In genomic region chr7:78642751-78643150, GRCh38 we compare ENCODE assay signal across 33 cellular contexts.
"Had no signal": no experiment of that assay in that cellular context is flagged by ENCODE, and none has a peak within 500 bp of the region (broad histone marks: within the 10 kb centered on the region; RNA-seq: fewer than 3 reads in every experiment).

No MANE protein-coding gene starts in this region.

- H3K4me1 Mint-ChIP-seq: activated B cell treated with CpG ODN at 0.5 μM for 24 hours; activated CD4-positive, alpha-beta T cell treated with anti-CD3 and anti-CD28 coated beads, Interleukin-2, amount 10 ng/mL, durations not matched to agents 24 days and 14 days; activated naive CD4-positive, alpha-beta T cell treated with anti-CD3 and anti-CD28 coated beads, Interleukin-2, amount 50 U/mL, for 24 hours; activated naive CD8-positive, alpha-beta T cell treated with anti-CD3 and anti-CD28 coated beads for 36 hours; activated T-helper 17 cell treated with anti-CD3 and anti-CD28 coated beads, Interleukin-2, amount 50 U/mL, for 72 hours had no signal

- DNase-seq: activated B cell treated with CpG ODN at 0.5 μM for 24 hours; activated CD4-positive, alpha-beta memory T cell treated with anti-CD3 and anti-CD28 coated beads for 36 hours; activated CD4-positive, alpha-beta T cell treated with anti-CD3 and anti-CD28 coated beads for 4 hours; activated CD4-positive, alpha-beta T cell treated with anti-CD3 and anti-CD28 coated beads, Interleukin-2, amount 10 ng/mL, durations not matched to agents 24 days and 14 days; activated CD4-positive, alpha-beta T cell treated with anti-CD3 and anti-CD28 coated beads, Interleukin-2, amount 50 U/mL, for 1 hour; activated CD4-positive, alpha-beta T cell treated with anti-CD3 and anti-CD28 coated beads, Interleukin-2, amount 50 U/mL, for 4 hours; activated CD4-positive, CD25-positive, alpha-beta regulatory T cell treated with anti-CD3 and anti-CD28 coated beads, Interleukin-2, amount 50 U/mL, for 72 hours; activated CD8-positive, alpha-beta memory T cell treated with anti-CD3 and anti-CD28 coated beads, Interleukin-2, amount 50 U/mL, for 4 hours; activated CD8-positive, alpha-beta T cell treated with anti-CD3 and anti-CD28 coated beads for 36 hours; activated effector memory CD4-positive, alpha-beta T cell treated with anti-CD3 and anti-CD28 coated beads, Interleukin-2, amount 50 U/mL, for 16 hours; activated gamma-delta T cell treated with Interleukin-2 at 50 U/mL for 16 hours; activated naive CD4-positive, alpha-beta T cell; activated naive CD4-positive, alpha-beta T cell treated with anti-CD3 and anti-CD28 coated beads for 36 hours; activated naive CD8-positive, alpha-beta T cell treated with anti-CD3 and anti-CD28 coated beads for 36 hours; activated T-cell treated with anti-CD3 and anti-CD28 coated beads for 4 hours; activated T-cell treated with anti-CD3 and anti-CD28 coated beads, Interleukin-2, amount 50 U/mL, for 1 hour; activated T-cell treated with anti-CD3 and anti-CD28 coated beads, Interleukin-2, amount 50 U/mL, for 4 hours; activated T-cell treated with anti-CD3 and anti-CD28 coated beads, Interleukin-2, amount 50 U/mL, for 72 hours; adrenal gland; amniotic stem cell; aorta; body of pancreas; brain microvascular endothelial cell; central memory CD4-positive, alpha-beta T cell; T-helper 2 cell; T-helper 9 cell had no signal

- H3K36me3 ChIP-seq: adrenal gland, brain microvascular endothelial cell, breast epithelium had no signal

- H3K9me3 Mint-ChIP-seq: activated CD4-positive, alpha-beta memory T cell treated with anti-CD3 and anti-CD28 coated beads for 36 hours; activated CD4-positive, alpha-beta T cell treated with anti-CD3 and anti-CD28 coated beads, Interleukin-2, amount 10 ng/mL, durations not matched to agents 24 days and 14 days; activated naive CD8-positive, alpha-beta T cell treated with anti-CD3 and anti-CD28 coated beads for 36 hours; activated T-helper 1 cell treated with anti-CD3 and anti-CD28 coated beads, Interleukin-12 subunit alpha, Interleukin-12 subunit beta, Interleukin-2, Interleukin-4 antibody, amounts not matched to agents 30 ng/mL and 10 ng/mL and 1 ng/mL, durations not matched to agents 14 hours and 24 hours and 36 hours; T-helper 2 cell treated with Interferon-gamma antibody and Interleukin-4, amounts not matched to agents 5 μg/mL and 100 μg/mL, for 36 hours had no signal

- ATAC-seq: activated CD8-positive, alpha-beta T cell treated with anti-CD3 and anti-CD28 coated beads for 36 hours; activated T-cell treated with anti-CD3 and anti-CD28 coated beads, Interleukin-2, amount 50 U/mL, for 4 hours; activated T-cell treated with anti-CD3 and anti-CD28 coated beads, Interleukin-2, amount 50 U/mL, for 72 hours; activated T-helper 17 cell treated with anti-CD3 and anti-CD28 coated beads, Interleukin-2, amount 50 U/mL, for 72 hours; body of pancreas had no signal

- H3K27me3 Mint-ChIP-seq: activated B cell treated with CpG ODN at 0.5 μM for 24 hours; activated CD4-positive, alpha-beta memory T cell treated with anti-CD3 and anti-CD28 coated beads for 36 hours; activated CD4-positive, alpha-beta T cell treated with anti-CD3 and anti-CD28 coated beads, Interleukin-2, amount 10 ng/mL, durations not matched to agents 24 days and 14 days; activated CD8-positive, alpha-beta T cell treated with anti-CD3 and anti-CD28 coated beads for 36 hours; activated naive CD4-positive, alpha-beta T cell treated with anti-CD3 and anti-CD28 coated beads, Interleukin-2, amount 50 U/mL, for 24 hours; activated naive CD8-positive, alpha-beta T cell treated with anti-CD3 and anti-CD28 coated beads for 36 hours; activated T-helper 17 cell treated with anti-CD3 and anti-CD28 coated beads, Interleukin-2, amount 50 U/mL, for 72 hours had no signal

- H3K9me3 ChIP-seq: adrenal gland, body of pancreas, breast epithelium had no signal

- H3K36me3 Mint-ChIP-seq: activated CD4-positive, alpha-beta memory T cell treated with anti-CD3 and anti-CD28 coated beads for 36 hours; activated naive CD4-positive, alpha-beta T cell treated with anti-CD3 and anti-CD28 coated beads, Interleukin-2, amount 50 U/mL, for 24 hours; activated naive CD8-positive, alpha-beta T cell treated with anti-CD3 and anti-CD28 coated beads for 36 hours had no signal

- H3K4me3 ChIP-seq: adrenal gland, body of pancreas, breast epithelium had no signal

- H3K27ac Mint-ChIP-seq: activated B cell treated with CpG ODN at 0.5 μM for 24 hours; activated CD4-positive, alpha-beta memory T cell treated with anti-CD3 and anti-CD28 coated beads for 36 hours; activated CD4-positive, alpha-beta T cell treated with anti-CD3 and anti-CD28 coated beads, Interleukin-2, amount 10 ng/mL, durations not matched to agents 24 days and 14 days; activated CD8-positive, alpha-beta T cell treated with anti-CD3 and anti-CD28 coated beads for 36 hours; activated naive CD4-positive, alpha-beta T cell treated with anti-CD3 and anti-CD28 coated beads for 36 hours; activated naive CD4-positive, alpha-beta T cell treated with anti-CD3 and anti-CD28 coated beads, Interleukin-2, amount 50 U/mL, for 24 hours; activated naive CD8-positive, alpha-beta T cell treated with anti-CD3 and anti-CD28 coated beads for 36 hours; activated T-cell treated with anti-CD3 and anti-CD28 coated beads, Interleukin-2, amount 50 U/mL, for 72 hours; activated T-helper 1 cell treated with anti-CD3 and anti-CD28 coated beads, Interleukin-12 subunit alpha, Interleukin-12 subunit beta, Interleukin-2, Interleukin-4 antibody, amounts not matched to agents 30 ng/mL and 10 ng/mL and 1 ng/mL, durations not matched to agents 14 hours and 24 hours and 36 hours; activated T-helper 17 cell treated with anti-CD3 and anti-CD28 coated beads, Interleukin-2, amount 50 U/mL, for 72 hours; T-helper 1 cell treated with Interleukin-12 subunit alpha and Interleukin-12 subunit beta and Interleukin-4 antibody, amounts not matched to agents 30 μg/mL and 1 μg/mL, for 36 hours; T-helper 2 cell treated with Interferon-gamma antibody and Interleukin-4, amounts not matched to agents 5 μg/mL and 100 μg/mL, for 36 hours had no signal

- H3K4me3 Mint-ChIP-seq: activated B cell treated with CpG ODN at 0.5 μM for 24 hours; activated CD4-positive, alpha-beta memory T cell treated with anti-CD3 and anti-CD28 coated beads for 36 hours; activated CD4-positive, alpha-beta T cell treated with anti-CD3 and anti-CD28 coated beads, Interleukin-2, amount 10 ng/mL, durations not matched to agents 24 days and 14 days; activated CD8-positive, alpha-beta T cell treated with anti-CD3 and anti-CD28 coated beads for 36 hours; activated naive CD4-positive, alpha-beta T cell treated with anti-CD3 and anti-CD28 coated beads for 36 hours; activated naive CD4-positive, alpha-beta T cell treated with anti-CD3 and anti-CD28 coated beads, Interleukin-2, amount 50 U/mL, for 24 hours; activated naive CD8-positive, alpha-beta T cell treated with anti-CD3 and anti-CD28 coated beads for 36 hours; activated T-cell treated with anti-CD3 and anti-CD28 coated beads, Interleukin-2, amount 50 U/mL, for 4 hours; activated T-cell treated with anti-CD3 and anti-CD28 coated beads, Interleukin-2, amount 50 U/mL, for 72 hours; activated T-helper 1 cell treated with anti-CD3 and anti-CD28 coated beads, Interleukin-12 subunit alpha, Interleukin-12 subunit beta, Interleukin-2, Interleukin-4 antibody, amounts not matched to agents 30 ng/mL and 10 ng/mL and 1 ng/mL, durations not matched to agents 14 hours and 24 hours and 36 hours; activated T-helper 17 cell treated with anti-CD3 and anti-CD28 coated beads, Interleukin-2, amount 50 U/mL, for 72 hours; T-helper 1 cell treated with Interleukin-12 subunit alpha and Interleukin-12 subunit beta and Interleukin-4 antibody, amounts not matched to agents 30 μg/mL and 1 μg/mL, for 36 hours; T-helper 2 cell treated with Interferon-gamma antibody and Interleukin-4, amounts not matched to agents 5 μg/mL and 100 μg/mL, for 36 hours had no signal

- H3K27me3 ChIP-seq: adrenal gland, body of pancreas, brain microvascular endothelial cell, breast epithelium had no signal

- H3K27ac ChIP-seq: adrenal gland, body of pancreas, brain microvascular endothelial cell, breast epithelium, VCaP had no signal

- H3K4me1 ChIP-seq: adrenal gland, breast epithelium had no signal
